1 cellular context compared by ENCODE assay signal in genomic region chr17:9771465-9771864, GRCh38.
TF ChIP-seq lines count a peak whose summit lies in the region.

No MANE protein-coding gene starts in this region.

TF ChIP-seq in H1, 55 proteins besides CTCF, POLR2A, EP300 and RAD21:
- TF ChIP-seq CHD2 (IDR thresholded peaks at IDR 0.05; ENCODE audit: low read length), result no peak
- TF ChIP-seq CHD1 (IDR thresholded peaks at IDR 0.05; ENCODE audit: low read depth, low read length), result no peak
- no peak for TF ChIP-seq RNF2 (IDR thresholded peaks at IDR 0.05; ENCODE audit: borderline replicate concordance, low read depth, low read length, missing control alignments, poor library complexity, severe bottlenecking)
- TF ChIP-seq POU5F1 (IDR thresholded peaks at IDR 0.05; ENCODE audit: low read depth, low read length), result no peak
- no peak for TF ChIP-seq POLR2AphosphoS5 (IDR thresholded peaks at IDR 0.05; ENCODE audit: low read depth, low read length)
- TF ChIP-seq SIN3A (conservative IDR thresholded peaks at IDR 0.05 in 1 of 2, IDR thresholded peaks at IDR 0.05 in 1 of 2; ENCODE audit: low read depth in 1 of 2, low read length in 2 of 2), result no peak
- TF ChIP-seq SIX5 (IDR thresholded peaks at IDR 0.05; ENCODE audit: low read depth, low read length), result no peak
- TF ChIP-seq SIRT6 (IDR thresholded peaks at IDR 0.05; ENCODE audit: low read length), result no peak
- no peak for TF ChIP-seq JUND (IDR thresholded peaks at IDR 0.05; ENCODE audit: low read length)
- TF ChIP-seq ZNF274 (IDR thresholded peaks at IDR 0.05; ENCODE audit: borderline replicate concordance, extremely low read depth, low read length), result no peak
- TF ChIP-seq BCL11A (IDR thresholded peaks at IDR 0.05; ENCODE audit: low read depth in 2 of 2, low read length in 2 of 2), result no peak
